ENCODE assay signal across 1 cellular context in the genomic region with DNA sequence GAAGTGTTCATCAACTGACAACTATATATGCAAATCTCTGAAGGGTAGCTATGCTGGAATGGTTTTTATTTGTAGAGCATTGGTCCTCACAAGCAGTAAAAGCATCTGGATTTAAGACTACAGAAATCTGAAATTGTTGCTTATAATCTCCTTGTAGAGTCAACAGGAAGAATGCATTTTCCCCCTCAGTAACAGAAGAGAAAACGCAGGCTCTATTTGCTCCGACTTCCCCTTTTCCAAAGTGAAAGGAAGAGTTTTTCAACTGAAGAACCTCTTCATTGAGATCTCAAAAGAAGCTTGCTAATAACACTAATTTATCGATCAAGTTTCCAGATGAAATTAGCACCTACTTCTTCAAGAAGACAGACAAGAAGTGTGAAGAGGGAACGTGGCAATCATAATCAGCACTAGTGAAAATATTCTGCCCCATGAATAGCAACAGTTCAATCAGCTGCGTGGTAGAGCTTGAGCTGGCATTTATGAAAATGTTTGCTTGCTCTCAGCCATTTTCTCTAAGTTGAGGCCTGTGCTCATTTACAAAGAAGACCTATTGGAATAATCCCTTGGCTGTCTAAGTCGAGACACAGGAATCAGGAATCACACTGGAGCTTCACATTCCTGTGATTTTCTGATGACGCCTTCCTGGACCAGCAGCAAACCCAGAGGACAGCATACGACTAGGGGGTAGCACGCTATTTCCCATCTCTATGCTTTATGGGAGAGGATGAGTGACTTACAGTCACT.
TF ChIP-seq lines count a peak whose summit lies in the region.

No MANE protein-coding gene starts in this region.

TF ChIP-seq in GM12878, 131 proteins besides CTCF, POLR2A, EP300 and RAD21 (continued from another document):
- TF ChIP-seq, protein P1, sequence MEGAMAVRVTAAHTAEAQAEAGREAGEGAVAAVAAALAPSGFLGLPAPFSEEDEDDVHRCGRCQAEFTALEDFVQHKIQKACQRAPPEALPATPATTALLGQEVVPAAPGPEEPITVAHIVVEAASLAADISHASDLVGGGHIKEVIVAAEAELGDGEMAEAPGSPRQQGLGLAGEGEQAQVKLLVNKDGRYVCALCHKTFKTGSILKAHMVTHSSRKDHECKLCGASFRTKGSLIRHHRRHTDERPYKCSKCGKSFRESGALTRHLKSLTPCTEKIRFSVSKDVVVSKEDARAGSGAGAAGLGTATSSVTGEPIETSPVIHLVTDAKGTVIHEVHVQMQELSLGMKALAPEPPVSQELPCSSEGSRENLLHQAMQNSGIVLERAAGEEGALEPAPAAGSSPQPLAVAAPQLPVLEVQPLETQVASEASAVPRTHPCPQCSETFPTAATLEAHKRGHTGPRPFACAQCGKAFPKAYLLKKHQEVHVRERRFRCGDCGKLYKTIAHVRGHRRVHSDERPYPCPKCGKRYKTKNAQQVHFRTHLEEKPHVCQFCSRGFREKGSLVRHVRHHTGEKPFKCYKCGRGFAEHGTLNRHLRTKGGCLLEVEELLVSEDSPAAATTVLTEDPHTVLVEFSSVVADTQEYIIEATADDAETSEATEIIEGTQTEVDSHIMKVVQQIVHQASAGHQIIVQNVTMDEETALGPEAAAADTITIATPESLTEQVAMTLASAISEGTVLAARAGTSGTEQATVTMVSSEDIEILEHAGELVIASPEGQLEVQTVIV (IDR thresholded peaks at IDR 0.05; ENCODE audit: borderline replicate concordance, partially characterized antibody): no peak
- TF ChIP-seq SPI1 (IDR thresholded peaks at IDR 0.05; ENCODE audit: borderline replicate concordance, insufficient read depth, low read depth, low read length) (peak; percentile 76), IKZF1 (conservative IDR thresholded peaks at IDR 0.05) (0 out of 2 replicates have a peak, but pooled peaks have one; percentile 24), FOS (IDR thresholded peaks at IDR 0.05; ENCODE audit: borderline replicate concordance, extremely low read depth, insufficient read length) (no peak)
TF ChIP-seq in GM12878: peak in this region for 3.
